In genomic region chr1:108199231-108199657, GRCh38 we compare ENCODE assay signal across 8 cellular contexts. TPM values are rescaled to one million over a fixed set of nuclear protein-coding genes. Genes with fewer than 3 reads are reported as not detected.
A peak's percentile ranks its signal among the peaks of the same experiment; 100 is the strongest.
DNase-seq lines count a peak whose midpoint lies in the region; ATAC-seq and TF ChIP-seq lines count a peak whose summit lies in the region.

No MANE protein-coding gene starts in this region.

- H3K4me1 ChIP-seq in Caco-2 (no peaks in the 10 kb centered on the region), KMS-11 (ENCODE audit: low read depth, poor library complexity, severe bottlenecking) (peaks cover 17% of the 10 kb centered on the region), gastroesophageal sphincter (peaks cover 0 to 39% (median 0%) of the 10 kb centered on the region in 3 donors), neuron (ENCODE audit: insufficient read depth, low read length) (peaks cover 14% of the 10 kb centered on the region)

- peak overlapping the region; percentile 91 for H3K27ac Mint-ChIP-seq in Caco-2 (ENCODE audit: unreplicated experiment)

- H3K9ac ChIP-seq in KMS-11 = peak overlapping the region; percentile 63; the same call in 1 of the 2 replicates

- H3K36me3 ChIP-seq in Caco-2 (ENCODE audit: control insufficient read depth, insufficient read depth, low read length) = no peaks in the 10 kb centered on the region; the same call in 1 of the 2 replicates
- H3K36me3 ChIP-seq in KMS-11 (ENCODE audit: insufficient read depth) = no peaks in the 10 kb centered on the region
- H3K36me3 ChIP-seq in WERI-Rb-1 = peaks cover 29% of the 10 kb centered on the region
- peaks cover 0 to 15% of the 10 kb centered on the region in 2 donors for H3K36me3 ChIP-seq in gastroesophageal sphincter
- H3K36me3 ChIP-seq in neuron (ENCODE audit: insufficient read depth, low read length) = peaks cover 29% of the 10 kb centered on the region

- no peaks in the 10 kb centered on the region for H3K9me3 ChIP-seq in Caco-2
- no peaks in the 10 kb centered on the region for H3K9me3 ChIP-seq in WERI-Rb-1 (ENCODE audit: severe bottlenecking)
- no peaks in the 10 kb centered on the region for H3K9me3 ChIP-seq in gastroesophageal sphincter
- peaks cover 20% of the 10 kb centered on the region for H3K9me3 ChIP-seq in neuron (ENCODE audit: low read length)

- no peak for TF ChIP-seq CTCF in Caco-2 (IDR thresholded peaks at IDR 0.05; ENCODE audit: insufficient read depth in 1 of 2, low read depth in 1 of 2, low read length in 1 of 2, severe bottlenecking in 1 of 2, unreplicated experiment in 1 of 2)
- no peak for TF ChIP-seq CTCF in KMS-11 (conservative IDR thresholded peaks at IDR 0.05; ENCODE audit: low read depth, low read length)
- no peak for TF ChIP-seq CTCF in WERI-Rb-1 (IDR thresholded peaks at IDR 0.05; ENCODE audit: low read depth, low read length)
- TF ChIP-seq CTCF in gastroesophageal sphincter (IDR thresholded peaks at IDR 0.05) = peak in 1 of 4 experiments; percentile 11

- H2AFZ ChIP-seq in KMS-11 (ENCODE audit: low read depth) (peak overlapping the region; percentile 88), neuron (ENCODE audit: low read depth, low read length) (peak overlapping the region; percentile 93)

- TF ChIP-seq EP300 in gastroesophageal sphincter (IDR thresholded peaks at IDR 0.05) = no peak

- H3K36me3 Mint-ChIP-seq in Caco-2 (ENCODE audit: insufficient read depth, unreplicated experiment) = peaks cover 16% of the 10 kb centered on the region

- H3K4me3 ChIP-seq in Caco-2 (ENCODE audit: low read depth, low read length) (peak overlapping the region; percentile 94), KMS-11 (IDR thresholded peaks at IDR 0.05; ENCODE audit: insufficient read depth, low read depth, low read length) (peak overlapping the region; percentile 69), WERI-Rb-1 (ENCODE audit: low read depth, low read length) (peak overlapping the region; percentile 94), gastroesophageal sphincter (peak overlapping the region; percentile 56 to 97), neuron (ENCODE audit: low read length) (peak overlapping the region; percentile 88)

- no TSS peak for BruUV-seq in Caco-2 (replicated peaks; lab: Mats Ljungman, UMichigan)

- no peaks in the 10 kb centered on the region for H3K27me3 Mint-ChIP-seq in Caco-2 (ENCODE audit: insufficient read depth, unreplicated experiment)

- H3K4me3 Mint-ChIP-seq in Caco-2 (ENCODE audit: unreplicated experiment) = peak overlapping the region; percentile 84

- POLR2A ChIA-PET in Caco-2 (lab: Charles Lee) = no interaction called here

- intact Hi-C loops in Caco-2 (cut with micrococcal nuclease; ENCODE audit: unreplicated experiment) = no loop called here

- TF ChIP-seq POLR2A in gastroesophageal sphincter (IDR thresholded peaks at IDR 0.05) = no peak

- CTCF ChIA-PET in Caco-2 (lab: Charles Lee) = no interaction called here

- peaks cover 32% of the 10 kb centered on the region for H3K79me2 ChIP-seq in KMS-11 (ENCODE audit: insufficient read depth, low read depth)

- WGBS in gastroesophageal sphincter (ENCODE audit: low coverage in 1 of 2), 2 donors = 5 to 9% methylated on average over 4 to 6 of the region's 9 CpGs

- ATAC-seq in gastroesophageal sphincter (no peak), GM21360 (IDR thresholded peaks at IDR 0.05; ENCODE audit: unreplicated experiment) (no peak), HG03159 (IDR thresholded peaks at IDR 0.05; ENCODE audit: unreplicated experiment) (no peak)

- no peaks in the 10 kb centered on the region for H3K4me1 Mint-ChIP-seq in Caco-2 (ENCODE audit: low read depth, unreplicated experiment)

- no peaks in the 10 kb centered on the region for H3K27me3 ChIP-seq in Caco-2 (replicated peaks; ENCODE audit: control insufficient read depth, insufficient read depth, low read length)
- H3K27me3 ChIP-seq in KMS-11 (ENCODE audit: insufficient read depth, low read depth) = no peaks in the 10 kb centered on the region
- H3K27me3 ChIP-seq in WERI-Rb-1 (ENCODE audit: insufficient read depth, low read depth, severe bottlenecking) = no peaks in the 10 kb centered on the region
- no peaks in the 10 kb centered on the region for H3K27me3 ChIP-seq in gastroesophageal sphincter
- no peaks in the 10 kb centered on the region for H3K27me3 ChIP-seq in neuron (ENCODE audit: insufficient read depth, low read length)

- H4K20me1 ChIP-seq in KMS-11 (ENCODE audit: insufficient read depth) = no peaks in the 10 kb centered on the region

- DNase-seq in Caco-2 = peak; percentile 35 to 45
- no peak for DNase-seq in WERI-Rb-1
- no peak for DNase-seq in activated naive CD4-positive, alpha-beta T cell treated with anti-CD3 and anti-CD28 coated beads, Interleukin-2, amount 50 U/mL, for 16 hours

- H3K9me3 Mint-ChIP-seq in Caco-2 (ENCODE audit: unreplicated experiment) = peaks cover 9% of the 10 kb centered on the region

- peak overlapping the region; percentile 94 for H3K4me2 ChIP-seq in KMS-11

- H3K27ac ChIP-seq in KMS-11 = peak overlapping the region; percentile 52
- H3K27ac ChIP-seq in WERI-Rb-1 = peak overlapping the region; percentile 81
- peak overlapping the region; percentile 73 to 94 (median 93) for H3K27ac ChIP-seq in gastroesophageal sphincter

RNA-seq across cellular contexts. Expression of gene SLC25A24, which starts 0.9 kb away (rescaled TPM):
- 26.4 and 27.6 TPM in 2 replicates for total RNA-seq in Caco-2 (2022)
- 10 to 100 TPM; 25.2 to 40.1 (median 29.1) TPM for total RNA-seq in gastroesophageal sphincter

RNA-seq across cellular contexts. Expression of gene NBPF4, which starts 44.6 kb away (rescaled TPM):
- total RNA-seq in Caco-2 (2022) = 0.53 and 0.88 TPM in 2 replicates
- not detected for total RNA-seq in gastroesophageal sphincter

Comparison
In these comparisons a context has a peak if more than half of its experiments do, and no peak if none do; other contexts are left out.
1. DNase-seq: peak in Caco-2 (2 of 2); none in WERI-Rb-1 (single experiment) and activated naive CD4-positive, alpha-beta T cell treated with anti-CD3 and anti-CD28 coated beads, Interleukin-2, amount 50 U/mL, for 16 hours (single experiment).
2. Peak in every context shown above with its lines, with median percentiles within 50 percentile points of each other: H3K4me3 ChIP-seq and H3K27ac ChIP-seq.